In genomic region chr3:152511904-152512303, GRCh38 we compare ENCODE assay signal across 15 cellular contexts.
DNase-seq lines count a peak whose midpoint lies in the region; ATAC-seq and TF ChIP-seq lines count a peak whose summit lies in the region.
"Had no signal": no experiment of that assay in that cellular context is flagged by ENCODE, and none has a peak within 500 bp of the region (broad histone marks: within the 10 kb centered on the region; RNA-seq: fewer than 3 reads in every experiment).

No MANE protein-coding gene starts in this region.

- no peaks in the 10 kb centered on the region for H3K36me3 Mint-ChIP-seq in T-helper 2 cell treated with Interferon-gamma antibody and Interleukin-4, amounts not matched to agents 5 μg/mL and 100 μg/mL, for 36 hours (ENCODE audit: low read depth)
- H3K36me3 Mint-ChIP-seq in CD4-positive, alpha-beta memory T cell, result no peaks in the 10 kb centered on the region

- H3K9ac ChIP-seq in SU-DHL-6 (ENCODE audit: low read length), result no peak overlapping the region

- no peaks in the 10 kb centered on the region for H3K27me3 ChIP-seq in SU-DHL-6 (ENCODE audit: low read length)
- H3K27me3 ChIP-seq in CD4-positive, alpha-beta memory T cell (ENCODE audit: insufficient read depth, low read length), result no peaks in the 10 kb centered on the region

- H3K27ac Mint-ChIP-seq in T-helper 2 cell treated with Interferon-gamma antibody and Interleukin-4, amounts not matched to agents 5 μg/mL and 100 μg/mL, for 36 hours, result no peak overlapping the region
- H3K27ac Mint-ChIP-seq in CD4-positive, alpha-beta memory T cell, result no peak overlapping the region
- H3K27ac Mint-ChIP-seq: effector memory CD8-positive, alpha-beta T cell had no signal

- no peak overlapping the region for H3K4me3 Mint-ChIP-seq in T-helper 2 cell treated with Interferon-gamma antibody and Interleukin-4, amounts not matched to agents 5 μg/mL and 100 μg/mL, for 36 hours
- no peak overlapping the region for H3K4me3 Mint-ChIP-seq in CD4-positive, alpha-beta memory T cell
- H3K4me3 Mint-ChIP-seq: effector memory CD8-positive, alpha-beta T cell had no signal

- H4K20me1 ChIP-seq in SU-DHL-6 (ENCODE audit: low read depth, low read length), result no peaks in the 10 kb centered on the region

- H3K9me3 Mint-ChIP-seq in T-helper 2 cell treated with Interferon-gamma antibody and Interleukin-4, amounts not matched to agents 5 μg/mL and 100 μg/mL, for 36 hours, result no peaks in the 10 kb centered on the region
- no peaks in the 10 kb centered on the region for H3K9me3 Mint-ChIP-seq in CD4-positive, alpha-beta memory T cell
- H3K9me3 Mint-ChIP-seq: effector memory CD8-positive, alpha-beta T cell had no signal

- no peak overlapping the region for H3K4me2 ChIP-seq in SU-DHL-6 (ENCODE audit: low read depth, low read length, poor library complexity, severe bottlenecking)

- H3K79me2 ChIP-seq in SU-DHL-6 (ENCODE audit: insufficient read depth, low read length), result no peaks in the 10 kb centered on the region

- peak overlapping the region; percentile 57 for H3K27ac ChIP-seq in SU-DHL-6 (ENCODE audit: low read depth, low read length)
- H3K27ac ChIP-seq in CD4-positive, alpha-beta memory T cell (ENCODE audit: low read depth, low read length), result no peak overlapping the region
- H3K27ac ChIP-seq: SK-N-MC had no signal

- H3F3A ChIP-seq in SU-DHL-6 (ENCODE audit: insufficient read depth), result no peaks in the 10 kb centered on the region

- POLR2A ChIA-PET in CD4-positive, alpha-beta memory T cell (lab: Charles Lee; ENCODE audit: partially characterized antibody), result no interaction called here

- H3K9me3 ChIP-seq in SU-DHL-6 (ENCODE audit: insufficient read depth, low read length), result no peaks in the 10 kb centered on the region
- no peaks in the 10 kb centered on the region for H3K9me3 ChIP-seq in CD4-positive, alpha-beta memory T cell (ENCODE audit: control insufficient read depth in 1 of 2, low read length in 2 of 2)

- no peaks in the 10 kb centered on the region for H3K36me3 ChIP-seq in SU-DHL-6 (ENCODE audit: low read length)
- H3K36me3 ChIP-seq in CD4-positive, alpha-beta memory T cell (ENCODE audit: insufficient read depth, low read length), result no peaks in the 10 kb centered on the region

- TF ChIP-seq CTCF in SU-DHL-6 (IDR thresholded peaks at IDR 0.05; ENCODE audit: insufficient read depth, low read length, poor library complexity, severe bottlenecking), result no peak

- H3K4me3 ChIP-seq in SU-DHL-6 (ENCODE audit: insufficient read depth, low read length, poor library complexity, severe bottlenecking), result no peak overlapping the region
- no peak overlapping the region for H3K4me3 ChIP-seq in CD4-positive, alpha-beta memory T cell (ENCODE audit: low read length in 2 of 2)
- H3K4me3 ChIP-seq: SK-N-MC had no signal

- CTCF ChIA-PET in CD4-positive, alpha-beta memory T cell (lab: Charles Lee; ENCODE audit: partially characterized antibody), result interaction anchor here (1.1 kb wide), 1 partner anchor 11 kb away, joined by 3 read pairs; no protein-coding TSS in a partner anchor

- peak; percentile 71 for ATAC-seq in GM18861 (IDR thresholded peaks at IDR 0.05; ENCODE audit: unreplicated experiment)
- ATAC-seq in GM21390 (IDR thresholded peaks at IDR 0.05; ENCODE audit: unreplicated experiment), result peak; percentile 80
- peak; percentile 84 for ATAC-seq in HG03039 (IDR thresholded peaks at IDR 0.05; ENCODE audit: unreplicated experiment)
- ATAC-seq: effector memory CD8-positive, alpha-beta T cell had no signal

- no peak for DNase-seq in T-helper 2 cell treated with Interferon-gamma antibody and Interleukin-4, amounts not matched to agents 5 μg/mL and 100 μg/mL, for 36 hours (ENCODE audit: low spot score)
- no peak for DNase-seq in NCI-H146 treated with DMSO at 0.1 percent for 48 hours (lab: John Stamatoyannopoulos, UW; ENCODE audit: unreplicated experiment)
- DNase-seq in CD4-positive, alpha-beta memory T cell, result no peak
- DNase-seq in NCI-H446 treated with DMSO at 0.1 percent for 48 hours (lab: John Stamatoyannopoulos, UW), result no peak
- DNase-seq: activated CD8-positive, alpha-beta memory T cell treated with anti-CD3 and anti-CD28 coated beads for 24 hours; amygdala; Calu3; effector memory CD8-positive, alpha-beta T cell; NCI-H510A treated with DMSO at 0.1 percent for 48 hours; retina had no signal

- H3K4me1 ChIP-seq in CD4-positive, alpha-beta memory T cell (ENCODE audit: insufficient read depth, low read length), result no peaks in the 10 kb centered on the region

- H3K9me2 ChIP-seq in SU-DHL-6 (replicated peaks; ENCODE audit: insufficient read depth, low read length), result no peaks in the 10 kb centered on the region

- intact Hi-C loops in CD4-positive, alpha-beta memory T cell (cut with micrococcal nuclease), result no loop called here

- no peak overlapping the region for H2AFZ ChIP-seq in SU-DHL-6 (ENCODE audit: low read depth, low read length, severe bottlenecking)

- peaks cover 5% of the 10 kb centered on the region for H3K27me3 Mint-ChIP-seq in T-helper 2 cell treated with Interferon-gamma antibody and Interleukin-4, amounts not matched to agents 5 μg/mL and 100 μg/mL, for 36 hours (ENCODE audit: low read depth)
- H3K27me3 Mint-ChIP-seq in CD4-positive, alpha-beta memory T cell, result peaks cover 0 to 8% of the 10 kb centered on the region in 2 donors

- H3K4me1 Mint-ChIP-seq in T-helper 2 cell treated with Interferon-gamma antibody and Interleukin-4, amounts not matched to agents 5 μg/mL and 100 μg/mL, for 36 hours (ENCODE audit: low read depth), result no peaks in the 10 kb centered on the region
- no peaks in the 10 kb centered on the region for H3K4me1 Mint-ChIP-seq in CD4-positive, alpha-beta memory T cell
